ENCODE assay signal across 8 cellular contexts in the genomic region with DNA sequence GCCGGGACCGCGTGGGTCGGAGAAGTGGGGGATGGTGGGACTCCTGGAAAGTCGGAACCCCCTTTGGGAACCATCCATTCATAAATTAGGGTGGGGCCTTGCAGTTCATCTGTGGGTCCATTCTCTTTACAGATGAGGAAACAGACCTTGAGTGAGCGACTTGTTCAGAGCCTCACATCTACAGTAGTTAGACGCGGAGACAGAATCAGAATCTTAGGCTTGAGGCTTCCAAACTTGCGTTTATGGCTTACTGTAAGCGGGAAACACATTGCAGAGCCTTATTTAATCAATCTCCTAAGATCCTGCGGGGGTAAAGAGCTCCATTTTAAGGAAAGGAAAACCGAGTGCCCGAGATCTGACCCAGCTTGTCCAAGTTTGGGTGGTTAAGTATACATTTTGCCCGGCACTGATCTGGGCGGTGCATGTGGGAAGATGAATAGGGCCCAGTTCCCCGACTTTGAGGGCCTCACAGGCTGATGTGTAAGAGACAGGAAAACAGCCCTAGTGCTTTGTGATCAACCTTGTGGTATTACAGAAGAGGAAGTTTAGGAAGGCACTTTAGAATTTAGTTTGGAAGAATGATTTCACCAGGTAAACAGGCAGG. TPM values are rescaled to one million over a fixed set of nuclear protein-coding genes. Genes with fewer than 3 reads are reported as not detected.
DNase-seq lines count a peak whose midpoint lies in the region; ATAC-seq and TF ChIP-seq lines count a peak whose summit lies in the region.

No MANE protein-coding gene starts in this region.

- CTCF ChIA-PET in A673 (lab: Charles Lee) = interaction anchor here (1.0 kb wide), 1 partner anchor 528 kb away, joined by 3 read pairs; no protein-coding TSS in a partner anchor

- H3K27ac ChIP-seq in A673 (ENCODE audit: low read depth, low read length, poor library complexity, severe bottlenecking) (peak overlapping the region; percentile 96), SK-N-MC (peak overlapping the region; percentile 92), brain microvascular endothelial cell (peak overlapping the region; percentile 96)

- peaks cover 17% of the 10 kb centered on the region for H3K4me1 ChIP-seq in A673 (ENCODE audit: insufficient read depth, low read length, poor library complexity, severe bottlenecking)

- intact Hi-C loops in A673 (cut with micrococcal nuclease; ENCODE audit: unreplicated experiment) = no loop called here

- H3K36me3 ChIP-seq in A673 (ENCODE audit: insufficient read depth, low read length, poor library complexity, severe bottlenecking) = peaks cover 26% of the 10 kb centered on the region
- peaks cover 33% of the 10 kb centered on the region for H3K36me3 ChIP-seq in SK-N-MC (ENCODE audit: insufficient read depth, low read length)
- H3K36me3 ChIP-seq in brain microvascular endothelial cell (replicated peaks) = peaks cover 13% of the 10 kb centered on the region

- POLR2A ChIA-PET in A673 (lab: Charles Lee; ENCODE audit: low non-redundant PET) = interaction anchor here (0.6 kb wide), 1 partner anchor 851 kb away, joined by 7 read pairs; no protein-coding TSS in a partner anchor

- H3K4me3 ChIP-seq in A673 (ENCODE audit: low read depth, low read length, poor library complexity, severe bottlenecking) = peak overlapping the region; percentile 74
- H3K4me3 ChIP-seq in SK-N-MC = peak overlapping the region; percentile 91
- peak overlapping the region; percentile 91 for H3K4me3 ChIP-seq in brain microvascular endothelial cell (ENCODE audit: low read depth, low read length)

- H3K9me3 ChIP-seq in A673 (ENCODE audit: low read depth, low read length, poor library complexity, severe bottlenecking) = no peaks in the 10 kb centered on the region
- no peaks in the 10 kb centered on the region for H3K9me3 ChIP-seq in SK-N-MC (ENCODE audit: low read depth, low read length)

- H3K27me3 ChIP-seq in A673 (replicated peaks; ENCODE audit: insufficient read depth, low read depth, low read length, poor library complexity) (no peaks in the 10 kb centered on the region), brain microvascular endothelial cell (replicated peaks) (no peaks in the 10 kb centered on the region)

- in situ Hi-C loops in brain microvascular endothelial cell (cut with HindIII; ENCODE audit: low pct_ligation_motif_present, low sequenced_read_pairs) = no loop called here

- TF ChIP-seq CTCF in A673 (conservative IDR thresholded peaks at IDR 0.05; ENCODE audit: low read depth, low read length) = no peak
- TF ChIP-seq CTCF in brain microvascular endothelial cell (IDR thresholded peaks at IDR 0.05; ENCODE audit: low read depth, low read length, missing control alignments) = no peak

- peak; percentile 41 for ATAC-seq in GM18511 (IDR thresholded peaks at IDR 0.05; ENCODE audit: unreplicated experiment)

- TSS peak; percentile 52 for BruUV-seq in A673 (replicated peaks; lab: Mats Ljungman, UMichigan)

- DNase-seq in A673 (ENCODE audit: low spot score) (peak; percentile 47), HuH-7 (ENCODE audit: low spot score) (peak; percentile 8), SK-N-MC (ENCODE audit: low read depth, low spot score) (no peak), brain microvascular endothelial cell (peak; percentile 76), kidney tubule cell (ENCODE audit: low spot score) (peak; percentile 83), NCI-H187 treated with DMSO at 0.1 percent for 48 hours (lab: John Stamatoyannopoulos, UW) (no peak)
- DNase-seq in stimulated activated CD8-positive, alpha-beta memory T cell treated with anti-CD3 and anti-CD28 coated beads, Interleukin-4, amount 100 ng/mL, for 24 hours (ENCODE audit: low read depth) = peak; percentile 10

- H3K9ac ChIP-seq in SK-N-MC (ENCODE audit: insufficient read length) = peak overlapping the region; percentile 93

RNA-seq across cellular contexts. Expression of a gene that starts 0.6 kb away (rescaled TPM):
- 324 and 333 TPM in 2 replicates for total RNA-seq in A673 (2021)

Comparison
In these comparisons a context has a peak if more than half of its experiments do, and no peak if none do; other contexts are left out.
1. DNase-seq: peak in A673 (single experiment), HuH-7 (single experiment), brain microvascular endothelial cell (single experiment), kidney tubule cell (single experiment) and stimulated activated CD8-positive, alpha-beta memory T cell treated with anti-CD3 and anti-CD28 coated beads, Interleukin-4, amount 100 ng/mL, for 24 hours (single experiment); none in SK-N-MC (single experiment) and NCI-H187 treated with DMSO at 0.1 percent for 48 hours (single experiment).
2. Peak in every context shown above with its lines, with median percentiles within 50 percentile points of each other: H3K27ac ChIP-seq and H3K4me3 ChIP-seq.